Comparison of ENCODE assay signal across 8 cellular contexts in the genomic region with DNA sequence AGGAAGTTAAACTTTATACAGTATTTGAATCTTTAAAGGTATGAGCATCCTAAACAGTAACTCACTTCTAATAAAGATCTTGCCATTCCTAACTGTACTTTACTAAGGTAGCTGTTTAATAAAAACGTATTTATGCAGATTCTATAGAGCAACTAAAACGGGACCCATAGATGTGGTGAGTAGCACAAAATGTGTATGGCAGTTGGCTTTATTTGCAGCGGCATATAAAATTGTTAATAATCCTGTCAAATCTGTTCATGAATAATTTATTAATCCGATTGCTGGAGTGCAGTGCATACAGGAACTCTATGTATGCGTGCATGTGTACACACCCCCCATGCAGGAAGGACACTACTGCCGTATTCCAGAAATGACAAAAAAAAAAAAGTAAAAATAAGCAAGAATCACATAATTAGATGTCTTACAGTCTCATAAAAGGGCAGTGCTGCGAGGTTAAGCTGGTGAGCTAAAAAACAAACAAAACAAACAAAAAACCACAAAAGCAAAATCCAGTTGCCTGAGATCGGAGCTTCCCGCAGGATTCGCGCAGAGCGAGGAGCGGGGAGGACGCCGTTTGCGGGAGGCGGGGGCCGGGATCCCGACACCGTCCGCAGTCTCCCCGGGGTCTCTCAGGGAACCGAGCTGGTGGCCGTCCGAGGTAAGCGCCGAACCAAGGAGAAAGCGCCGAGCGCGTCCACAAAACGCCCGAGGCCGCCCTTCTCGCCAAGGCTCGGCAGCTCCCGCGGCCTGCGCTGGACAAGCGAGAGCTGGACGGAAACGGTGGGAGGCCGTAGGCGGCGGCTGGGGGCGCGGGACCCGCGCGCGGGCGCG. TPM values are rescaled to one million over a fixed set of nuclear protein-coding genes. Genes with fewer than 3 reads are reported as not detected.
DNase-seq lines count a peak whose midpoint lies in the region; ATAC-seq and TF ChIP-seq lines count a peak whose summit lies in the region.

No MANE protein-coding gene starts in this region.

- H3K4me3 ChIP-seq in RWPE2 (ENCODE audit: severe bottlenecking) (peak overlapping the region; percentile 95), esophagus muscularis mucosa (peak overlapping the region; percentile 70 to 85 (median 82)), neutrophil (ENCODE audit: low read depth in 1 of 2, low read length in 1 of 2) (peak overlapping the region; percentile 81 to 94)

- no peak for TF ChIP-seq CTCF in RWPE2 (IDR thresholded peaks at IDR 0.05; ENCODE audit: poor library complexity, severe bottlenecking)
- TF ChIP-seq CTCF in esophagus muscularis mucosa (IDR thresholded peaks at IDR 0.05) = peak in 1 of 3 experiments; percentile 6
- no peak for TF ChIP-seq CTCF in neutrophil (IDR thresholded peaks at IDR 0.05)

- TF ChIP-seq POLR2A in esophagus muscularis mucosa (IDR thresholded peaks at IDR 0.05; ENCODE audit: low read depth) = no peak

- H3K36me3 ChIP-seq in RWPE2 (ENCODE audit: low read depth) (no peaks in the 10 kb centered on the region), esophagus muscularis mucosa (no peaks in the 10 kb centered on the region), neutrophil (no peaks in the 10 kb centered on the region)

- intact Hi-C loops in esophagus muscularis mucosa (cut with DNase I) = loop anchor here (5.0 kb wide), 2 partner anchors 122 to 783 kb away; partner anchors contain the start of gene MLLT10

- ATAC-seq in GM18508 (IDR thresholded peaks at IDR 0.05; ENCODE audit: insufficient read depth, unreplicated experiment) (peak; percentile 6), HG02973 (IDR thresholded peaks at IDR 0.05; ENCODE audit: unreplicated experiment) (peak; percentile 17), RWPE2 (ENCODE audit: low read depth) (peak; percentile 13; the same call in 1 of the 3 replicates)

- H3K4me1 ChIP-seq in RWPE2 (ENCODE audit: insufficient read depth, poor library complexity, severe bottlenecking) (peaks cover 11% of the 10 kb centered on the region), esophagus muscularis mucosa (peaks cover 28 to 45% (median 38%) of the 10 kb centered on the region in 4 donors), neutrophil (ENCODE audit: control insufficient read depth in 1 of 2, insufficient read depth in 1 of 2, low read depth in 1 of 2, low read length in 1 of 2) (peaks cover 36 to 37% of the 10 kb centered on the region in 2 experiments)

- no peak for TF ChIP-seq EP300 in esophagus muscularis mucosa (IDR thresholded peaks at IDR 0.05)

- H3K27ac ChIP-seq in RWPE2 (ENCODE audit: poor library complexity, severe bottlenecking) = peak overlapping the region; percentile 62
- peak overlapping the region; percentile 85 to 95 (median 94) for H3K27ac ChIP-seq in esophagus muscularis mucosa (replicated peaks in 1 of 4)
- peak overlapping the region; percentile 90 for H3K27ac ChIP-seq in neutrophil

- H3K9me3 ChIP-seq in RWPE2 (ENCODE audit: severe bottlenecking) = no peaks in the 10 kb centered on the region
- no peaks in the 10 kb centered on the region for H3K9me3 ChIP-seq in esophagus muscularis mucosa
- no peaks in the 10 kb centered on the region for H3K9me3 ChIP-seq in neutrophil

- H3K27me3 ChIP-seq in RWPE2 (ENCODE audit: insufficient read depth, poor library complexity, severe bottlenecking) = no peaks in the 10 kb centered on the region
- no peaks in the 10 kb centered on the region for H3K27me3 ChIP-seq in esophagus muscularis mucosa
- peaks cover 10% of the 10 kb centered on the region for H3K27me3 ChIP-seq in neutrophil

- WGBS in esophagus muscularis mucosa = 1% methylated on average over 20 of the region's 53 CpGs

- peak; percentile 70 for DNase-seq in 8988T
- no peak for DNase-seq in RWPE2 (ENCODE audit: low spot score)
- DNase-seq in esophagus muscularis mucosa (ENCODE audit: extremely low spot score) = no peak
- DNase-seq in activated effector memory CD4-positive, alpha-beta T cell treated with Interleukin-2 at 50 U/mL for 16 hours = no peak
- no peak for DNase-seq in A172 (ENCODE audit: low spot score)

RNA-seq across cellular contexts. Expression of gene COMMD3, which starts 0.5 kb away (rescaled TPM):
- 10 to 100 TPM; 25.5 to 41.1 (median 31.5) TPM for total RNA-seq in esophagus muscularis mucosa
- 90.5 and 122 TPM in 2 replicates for total RNA-seq in A172 (2014; rRNA removed; shearing (Covaris generic))

RNA-seq across cellular contexts. Expression of gene BMI1, which starts 5.2 kb away (rescaled TPM):
- total RNA-seq in esophagus muscularis mucosa = 100 to 1,000 TPM in 2 of 4 donors, 10 to 100 TPM in 2; 74.4 to 106 (median 89.4) TPM
- 116 and 120 TPM in 2 replicates for total RNA-seq in A172 (2014; rRNA removed; shearing (Covaris generic))

RNA-seq across cellular contexts. Expression of gene SPAG6, which starts 29.6 kb away (rescaled TPM):
- under 1 TPM in 1 of 4 donors, not detected in 3; 0.19 TPM for total RNA-seq in esophagus muscularis mucosa
- not detected in 2 replicates for total RNA-seq in A172 (2014; rRNA removed; shearing (Covaris generic))
